In the genomic region with DNA sequence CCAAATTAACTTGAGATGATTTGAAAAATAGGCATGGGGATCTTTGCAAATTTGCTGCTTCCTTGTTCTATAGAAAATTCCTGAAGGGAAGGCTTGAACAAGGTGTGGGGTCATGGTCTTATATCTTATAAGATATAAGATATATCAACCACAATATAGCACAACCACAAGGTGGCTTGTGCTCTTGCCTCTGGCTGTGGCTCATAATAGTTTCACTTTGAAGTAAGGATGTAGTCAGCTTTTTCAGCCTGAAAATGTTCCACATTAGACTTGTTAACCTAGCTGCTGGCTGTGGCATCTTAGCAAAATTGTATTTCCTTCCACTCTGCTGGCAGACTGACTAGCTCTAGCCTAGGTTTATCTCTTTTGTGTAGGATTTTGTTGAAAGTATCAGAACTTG, we compare ENCODE assay signal across 12 cellular contexts.
DNase-seq lines count a peak whose midpoint lies in the region; ATAC-seq, FAIRE-seq and TF ChIP-seq lines count a peak whose summit lies in the region.
"Had no signal": no experiment of that assay in that cellular context is flagged by ENCODE, and none has a peak within 500 bp of the region (broad histone marks: within the 10 kb centered on the region; RNA-seq: fewer than 3 reads in every experiment).

No MANE protein-coding gene starts in this region.

- TF ChIP-seq CTCF in bronchial epithelial cell (IDR thresholded peaks at IDR 0.05; ENCODE audit: insufficient read depth, low read length, severe bottlenecking), result peak; percentile 24
- TF ChIP-seq CTCF in osteoblast (IDR thresholded peaks at IDR 0.05; ENCODE audit: extremely low read depth, low read depth, low read length), result peak; percentile 17

- no peaks in the 10 kb centered on the region for H4K20me1 ChIP-seq in osteoblast (ENCODE audit: insufficient read depth, low read length)

- FAIRE-seq in bronchial epithelial cell (lab: Jason Lieb, UNC), result no peak
- FAIRE-seq: GM12878 had no signal

- H3K9me3 ChIP-seq in osteoblast (ENCODE audit: low read depth, low read length), result no peaks in the 10 kb centered on the region

- POLR2A ChIA-PET in activated CD4-positive, alpha-beta T cell treated with anti-CD3 and anti-CD28 coated beads for 36 hours (lab: Charles Lee), result no interaction called here

- no peak overlapping the region for H2AFZ ChIP-seq in osteoblast (ENCODE audit: low read length)

- H3K27ac Mint-ChIP-seq in activated CD4-positive, alpha-beta T cell treated with anti-CD3 and anti-CD28 coated beads for 36 hours, result no peak overlapping the region

- no peaks in the 10 kb centered on the region for H3K27me3 ChIP-seq in bronchial epithelial cell (ENCODE audit: control insufficient read depth, insufficient read depth, low read length)
- no peaks in the 10 kb centered on the region for H3K27me3 ChIP-seq in osteoblast (ENCODE audit: insufficient read depth, low read length)

- CTCF ChIA-PET in activated CD4-positive, alpha-beta T cell treated with anti-CD3 and anti-CD28 coated beads for 36 hours (lab: Charles Lee), result interaction anchor here (0.8 to 1.4 kb wide), 2 partner anchors 22 to 77 kb away, joined by 3 read pairs; no protein-coding TSS in a partner anchor

- H3K4me3 Mint-ChIP-seq in activated CD4-positive, alpha-beta T cell treated with anti-CD3 and anti-CD28 coated beads for 36 hours, result no peak overlapping the region
- H3K4me3 Mint-ChIP-seq: activated naive CD4-positive, alpha-beta T cell treated with anti-CD3 and anti-CD28 coated beads, Interleukin-2, amount 50 U/mL, for 24 hours had no signal

- no peaks in the 10 kb centered on the region for H3K36me3 Mint-ChIP-seq in activated CD4-positive, alpha-beta T cell treated with anti-CD3 and anti-CD28 coated beads for 36 hours (ENCODE audit: low read depth)
- H3K36me3 Mint-ChIP-seq: activated naive CD4-positive, alpha-beta T cell treated with anti-CD3 and anti-CD28 coated beads, Interleukin-2, amount 50 U/mL, for 24 hours had no signal

- H3K4me3 ChIP-seq in bronchial epithelial cell (ENCODE audit: low read depth, low read length) (no peak overlapping the region), osteoblast (ENCODE audit: insufficient read depth, low read length) (no peak overlapping the region)
- H3K4me3 ChIP-seq: GM12878 had no signal

- peaks cover 46% of the 10 kb centered on the region for H3K4me1 Mint-ChIP-seq in activated CD4-positive, alpha-beta T cell treated with anti-CD3 and anti-CD28 coated beads for 36 hours

- no peak overlapping the region for H3K27ac ChIP-seq in osteoblast (ENCODE audit: low read depth, low read length)

- H3K36me3 ChIP-seq in bronchial epithelial cell (ENCODE audit: control insufficient read depth, insufficient read depth, low read length) (no peaks in the 10 kb centered on the region), osteoblast (ENCODE audit: insufficient read depth, low read length) (no peaks in the 10 kb centered on the region)

- intact Hi-C loops in activated CD4-positive, alpha-beta T cell treated with anti-CD3 and anti-CD28 coated beads for 36 hours (cut with DNase I, micrococcal nuclease), result loop anchor here in 1 of 2 experiments (5.0 kb wide), 1 partner anchor 489 kb away; no protein-coding TSS in a partner anchor

- peaks cover 3% of the 10 kb centered on the region for H3K27me3 Mint-ChIP-seq in activated CD4-positive, alpha-beta T cell treated with anti-CD3 and anti-CD28 coated beads for 36 hours
- H3K27me3 Mint-ChIP-seq: activated naive CD4-positive, alpha-beta T cell treated with anti-CD3 and anti-CD28 coated beads, Interleukin-2, amount 50 U/mL, for 24 hours had no signal

- no peaks in the 10 kb centered on the region for H3K9me3 Mint-ChIP-seq in activated CD4-positive, alpha-beta T cell treated with anti-CD3 and anti-CD28 coated beads for 36 hours (ENCODE audit: low read depth)
- H3K9me3 Mint-ChIP-seq: activated naive CD4-positive, alpha-beta T cell treated with anti-CD3 and anti-CD28 coated beads, Interleukin-2, amount 50 U/mL, for 24 hours had no signal

- ATAC-seq in activated CD4-positive, alpha-beta T cell treated with anti-CD3 and anti-CD28 coated beads for 36 hours, result peak; percentile 83
- ATAC-seq in HG03354 (IDR thresholded peaks at IDR 0.05; ENCODE audit: poor library complexity, severe bottlenecking, unreplicated experiment), result no peak
- ATAC-seq: GM12878 had no signal

- H3K4me2 ChIP-seq in osteoblast (ENCODE audit: insufficient read depth, low read length), result no peak overlapping the region

- peak; percentile 35 for DNase-seq in activated CD4-positive, alpha-beta T cell treated with anti-CD3 and anti-CD28 coated beads for 36 hours
- no peak for DNase-seq in activated CD4-positive, alpha-beta T cell treated with anti-CD3 and anti-CD28 coated beads, Interleukin-2, amount 50 U/mL, for 1 hour
- DNase-seq in NAMALWA (ENCODE audit: low spot score) (peak; percentile 8), bronchial epithelial cell (ENCODE audit: low read depth) (peak; percentile 40), osteoblast (ENCODE audit: insufficient read length, low spot score, missing footprints) (peak; percentile 44), NCI-H526 treated with DMSO at 0.1 percent for 48 hours (lab: John Stamatoyannopoulos, UW) (no peak), NCI-H1694 treated with DMSO at 0.1 percent for 48 hours (lab: John Stamatoyannopoulos, UW) (no peak)
- DNase-seq: NCI-H2029, SW 1271 had no signal

- peaks cover 4% of the 10 kb centered on the region for H3K4me1 ChIP-seq in osteoblast (ENCODE audit: insufficient read depth, low read length)

- H3K79me2 ChIP-seq in osteoblast (ENCODE audit: insufficient read depth, low read length), result no peaks in the 10 kb centered on the region

Comparison
In these comparisons a context has a peak if more than half of its experiments do, and no peak if none do; other contexts are left out.
1. DNase-seq: peak in activated CD4-positive, alpha-beta T cell treated with anti-CD3 and anti-CD28 coated beads for 36 hours (single experiment), NAMALWA (single experiment), bronchial epithelial cell (single experiment) and osteoblast (single experiment); none in activated CD4-positive, alpha-beta T cell treated with anti-CD3 and anti-CD28 coated beads, Interleukin-2, amount 50 U/mL, for 1 hour (single experiment), NCI-H526 treated with DMSO at 0.1 percent for 48 hours (single experiment) and NCI-H1694 treated with DMSO at 0.1 percent for 48 hours (single experiment).